Comparison of ENCODE assay signal across 8 cellular contexts in the genomic region with DNA sequence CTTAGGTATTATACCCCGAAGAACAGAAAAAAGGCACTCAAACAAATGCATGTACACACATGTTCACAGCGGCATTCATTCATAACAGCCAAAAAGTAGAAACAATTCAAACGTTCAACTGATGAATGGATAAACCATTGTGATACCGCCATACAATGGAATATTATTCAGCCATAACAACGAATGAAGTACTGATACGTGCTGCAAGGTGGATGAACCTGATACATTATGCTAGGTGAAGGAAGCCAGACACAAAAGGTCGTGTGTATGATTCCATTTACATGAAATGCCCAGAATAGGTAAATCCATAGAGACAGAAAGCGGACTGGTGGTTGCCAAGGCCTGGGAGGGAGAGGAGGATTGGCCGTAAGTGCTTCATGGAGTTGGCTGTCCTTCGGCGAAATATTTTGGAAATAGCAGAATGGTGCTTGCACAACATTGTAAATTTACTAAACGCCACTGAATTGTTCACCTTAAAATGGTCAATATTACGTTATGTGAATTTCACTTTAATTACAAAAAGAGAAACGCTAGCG.
DNase-seq lines count a peak whose midpoint lies in the region; ATAC-seq and TF ChIP-seq lines count a peak whose summit lies in the region.

No MANE protein-coding gene starts in this region.

- H3K36me3 ChIP-seq in BLaER1 treated with 17β-estradiol and CSF1 and Interleukin-3, amounts not matched to agents 10 nM and 100 nM, result peaks cover 21 to 35% (median 30%) of the 10 kb centered on the region in 11 experiments
- H3K36me3 ChIP-seq in neutrophil, result peaks cover 19% of the 10 kb centered on the region

- H3K27me3 ChIP-seq in BLaER1 treated with 17β-estradiol and CSF1 and Interleukin-3, amounts not matched to agents 10 nM and 100 nM, result no peaks in the 10 kb centered on the region
- H3K27me3 ChIP-seq in neutrophil, result no peaks in the 10 kb centered on the region

- ATAC-seq in GM18873 (IDR thresholded peaks at IDR 0.05; ENCODE audit: low FRiP score, unreplicated experiment) (peak; percentile 12), HG03139 (IDR thresholded peaks at IDR 0.05; ENCODE audit: unreplicated experiment) (peak; percentile 3)

- TF ChIP-seq CTCF in fibroblast of mammary gland (conservative IDR thresholded peaks at IDR 0.05; ENCODE audit: control insufficient read depth, insufficient read depth, low read depth, low read length), result no peak
- no peak for TF ChIP-seq CTCF in neutrophil (IDR thresholded peaks at IDR 0.05)

- DNase-seq in SW480 (ENCODE audit: low spot score) (peak; percentile 3), fibroblast of mammary gland (ENCODE audit: low read depth) (no peak), occipital lobe (lab: John Stamatoyannopoulos, UW) (no peak)
- no peak for DNase-seq in stimulated activated naive CD4-positive, alpha-beta T cell treated with Interleukin-2 at 50 U/mL for 16 hours (lab: John Stamatoyannopoulos, UW)

- peaks cover 0 to 12% (median 0%) of the 10 kb centered on the region in 11 experiments; a peak in 3 of 22 replicates for H4K20me1 ChIP-seq in BLaER1 treated with 17β-estradiol and CSF1 and Interleukin-3, amounts not matched to agents 10 nM and 100 nM

- peak overlapping the region; percentile 77 to 93 (median 90) for H3K9ac ChIP-seq in BLaER1 treated with 17β-estradiol and CSF1 and Interleukin-3, amounts not matched to agents 10 nM and 100 nM

- H3K4me2 ChIP-seq in BLaER1 treated with 17β-estradiol and CSF1 and Interleukin-3, amounts not matched to agents 10 nM and 100 nM, result peak overlapping the region; percentile 69 to 92 (median 80)

- H3K9me3 ChIP-seq in BLaER1 treated with 17β-estradiol and CSF1 and Interleukin-3, amounts not matched to agents 10 nM and 100 nM (replicated peaks in 1 of 11), result no peaks in the 10 kb centered on the region
- no peaks in the 10 kb centered on the region for H3K9me3 ChIP-seq in neutrophil

- peak overlapping the region; percentile 64 to 91 (median 86) for H3K27ac ChIP-seq in BLaER1 treated with 17β-estradiol and CSF1 and Interleukin-3, amounts not matched to agents 10 nM and 100 nM
- peak overlapping the region; percentile 90 for H3K27ac ChIP-seq in neutrophil

- H3K4me3 ChIP-seq in BLaER1 treated with 17β-estradiol and CSF1 and Interleukin-3, amounts not matched to agents 10 nM and 100 nM, result peak overlapping the region; percentile 71 to 98 (median 88)
- H3K4me3 ChIP-seq in fibroblast of mammary gland (ENCODE audit: control insufficient read depth, low read depth, low read length), result peak overlapping the region; percentile 99
- peak overlapping the region; percentile 96 to 97 for H3K4me3 ChIP-seq in neutrophil (ENCODE audit: low read depth in 1 of 2, low read length in 1 of 2)

- peaks cover 30 to 48% (median 38%) of the 10 kb centered on the region in 10 experiments for H3K4me1 ChIP-seq in BLaER1 treated with 17β-estradiol and CSF1 and Interleukin-3, amounts not matched to agents 10 nM and 100 nM
- peaks cover 24 to 35% of the 10 kb centered on the region in 2 experiments for H3K4me1 ChIP-seq in neutrophil (ENCODE audit: control insufficient read depth in 1 of 2, insufficient read depth in 1 of 2, low read depth in 1 of 2, low read length in 1 of 2)
